Comparison of ENCODE assay signal across 1 cellular context in the genomic region with DNA sequence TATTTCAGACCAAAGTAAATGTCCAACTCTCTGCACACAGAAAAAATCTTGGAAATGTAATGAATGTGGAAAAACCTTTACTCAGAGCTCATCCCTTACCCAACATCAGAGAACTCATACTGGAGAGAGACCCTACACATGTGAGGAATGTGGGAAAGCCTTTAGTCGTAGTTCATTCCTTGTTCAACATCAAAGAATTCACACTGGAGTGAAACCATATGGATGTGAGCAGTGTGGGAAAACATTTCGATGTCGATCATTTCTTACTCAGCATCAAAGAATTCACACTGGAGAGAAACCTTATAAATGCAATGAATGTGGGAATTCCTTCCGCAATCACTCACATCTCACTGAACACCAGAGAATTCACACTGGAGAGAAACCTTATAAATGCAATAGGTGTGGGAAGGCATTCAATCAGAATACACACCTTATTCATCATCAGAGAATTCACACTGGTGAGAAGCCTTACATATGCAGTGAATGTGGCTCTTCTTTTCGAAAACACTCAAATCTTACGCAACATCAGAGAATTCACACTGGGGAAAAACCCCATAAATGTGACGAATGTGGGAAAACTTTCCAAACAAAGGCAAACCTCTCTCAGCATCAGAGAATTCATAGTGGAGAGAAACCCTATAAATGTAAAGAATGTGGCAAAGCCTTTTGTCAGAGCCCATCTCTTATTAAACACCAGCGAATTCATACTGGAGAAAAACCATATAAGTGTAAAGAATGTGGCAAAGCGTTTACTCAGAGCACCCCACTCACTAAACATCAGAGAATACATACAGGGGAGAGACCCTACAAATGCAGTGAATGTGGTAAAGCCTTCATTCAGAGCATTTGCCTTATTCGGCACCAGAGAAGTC.
A peak's percentile ranks its signal among the peaks of the same experiment; 100 is the strongest.
TF ChIP-seq lines count a peak whose summit lies in the region.

No MANE protein-coding gene starts in this region.

TF ChIP-seq in K562, 482 proteins besides CTCF, POLR2A, EP300 and RAD21 (continues in another document):
- TF ChIP-seq, protein P1, sequence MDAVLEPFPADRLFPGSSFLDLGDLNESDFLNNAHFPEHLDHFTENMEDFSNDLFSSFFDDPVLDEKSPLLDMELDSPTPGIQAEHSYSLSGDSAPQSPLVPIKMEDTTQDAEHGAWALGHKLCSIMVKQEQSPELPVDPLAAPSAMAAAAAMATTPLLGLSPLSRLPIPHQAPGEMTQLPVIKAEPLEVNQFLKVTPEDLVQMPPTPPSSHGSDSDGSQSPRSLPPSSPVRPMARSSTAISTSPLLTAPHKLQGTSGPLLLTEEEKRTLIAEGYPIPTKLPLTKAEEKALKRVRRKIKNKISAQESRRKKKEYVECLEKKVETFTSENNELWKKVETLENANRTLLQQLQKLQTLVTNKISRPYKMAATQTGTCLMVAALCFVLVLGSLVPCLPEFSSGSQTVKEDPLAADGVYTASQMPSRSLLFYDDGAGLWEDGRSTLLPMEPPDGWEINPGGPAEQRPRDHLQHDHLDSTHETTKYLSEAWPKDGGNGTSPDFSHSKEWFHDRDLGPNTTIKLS (IDR thresholded peaks at IDR 0.05; ENCODE audit: borderline replicate concordance, low read depth): no peak
- TF ChIP-seq, protein P2, sequence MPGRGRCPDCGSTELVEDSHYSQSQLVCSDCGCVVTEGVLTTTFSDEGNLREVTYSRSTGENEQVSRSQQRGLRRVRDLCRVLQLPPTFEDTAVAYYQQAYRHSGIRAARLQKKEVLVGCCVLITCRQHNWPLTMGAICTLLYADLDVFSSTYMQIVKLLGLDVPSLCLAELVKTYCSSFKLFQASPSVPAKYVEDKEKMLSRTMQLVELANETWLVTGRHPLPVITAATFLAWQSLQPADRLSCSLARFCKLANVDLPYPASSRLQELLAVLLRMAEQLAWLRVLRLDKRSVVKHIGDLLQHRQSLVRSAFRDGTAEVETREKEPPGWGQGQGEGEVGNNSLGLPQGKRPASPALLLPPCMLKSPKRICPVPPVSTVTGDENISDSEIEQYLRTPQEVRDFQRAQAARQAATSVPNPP (IDR thresholded peaks at IDR 0.05; ENCODE audit: borderline replicate concordance, insufficient read depth, insufficient read length): no peak
- TF ChIP-seq, protein P3, sequence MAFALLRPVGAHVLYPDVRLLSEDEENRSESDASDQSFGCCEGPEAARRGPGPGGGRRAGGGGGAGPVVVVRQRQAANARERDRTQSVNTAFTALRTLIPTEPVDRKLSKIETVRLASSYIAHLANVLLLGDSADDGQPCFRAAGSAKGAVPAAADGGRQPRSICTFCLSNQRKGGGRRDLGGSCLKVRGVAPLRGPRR (CRISPR knock-in tag; IDR thresholded peaks at IDR 0.05): no peak
- TF ChIP-seq RBM34 (IDR thresholded peaks at IDR 0.05; ENCODE audit: borderline replicate concordance, insufficient read depth, low read length): no peak
- TF ChIP-seq, protein P4, sequence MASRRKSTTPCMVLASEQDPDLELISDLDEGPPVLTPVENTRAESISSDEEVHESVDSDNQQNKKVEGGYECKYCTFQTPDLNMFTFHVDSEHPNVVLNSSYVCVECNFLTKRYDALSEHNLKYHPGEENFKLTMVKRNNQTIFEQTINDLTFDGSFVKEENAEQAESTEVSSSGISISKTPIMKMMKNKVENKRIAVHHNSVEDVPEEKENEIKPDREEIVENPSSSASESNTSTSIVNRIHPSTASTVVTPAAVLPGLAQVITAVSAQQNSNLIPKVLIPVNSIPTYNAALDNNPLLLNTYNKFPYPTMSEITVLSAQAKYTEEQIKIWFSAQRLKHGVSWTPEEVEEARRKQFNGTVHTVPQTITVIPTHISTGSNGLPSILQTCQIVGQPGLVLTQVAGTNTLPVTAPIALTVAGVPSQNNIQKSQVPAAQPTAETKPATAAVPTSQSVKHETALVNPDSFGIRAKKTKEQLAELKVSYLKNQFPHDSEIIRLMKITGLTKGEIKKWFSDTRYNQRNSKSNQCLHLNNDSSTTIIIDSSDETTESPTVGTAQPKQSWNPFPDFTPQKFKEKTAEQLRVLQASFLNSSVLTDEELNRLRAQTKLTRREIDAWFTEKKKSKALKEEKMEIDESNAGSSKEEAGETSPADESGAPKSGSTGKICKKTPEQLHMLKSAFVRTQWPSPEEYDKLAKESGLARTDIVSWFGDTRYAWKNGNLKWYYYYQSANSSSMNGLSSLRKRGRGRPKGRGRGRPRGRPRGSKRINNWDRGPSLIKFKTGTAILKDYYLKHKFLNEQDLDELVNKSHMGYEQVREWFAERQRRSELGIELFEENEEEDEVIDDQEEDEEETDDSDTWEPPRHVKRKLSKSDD (conservative IDR thresholded peaks at IDR 0.05; ENCODE audit: low read length): no peak
- TF ChIP-seq ESRRA (IDR thresholded peaks at IDR 0.05; ENCODE audit: borderline replicate concordance, low read depth): no peak
- TF ChIP-seq, protein P5, sequence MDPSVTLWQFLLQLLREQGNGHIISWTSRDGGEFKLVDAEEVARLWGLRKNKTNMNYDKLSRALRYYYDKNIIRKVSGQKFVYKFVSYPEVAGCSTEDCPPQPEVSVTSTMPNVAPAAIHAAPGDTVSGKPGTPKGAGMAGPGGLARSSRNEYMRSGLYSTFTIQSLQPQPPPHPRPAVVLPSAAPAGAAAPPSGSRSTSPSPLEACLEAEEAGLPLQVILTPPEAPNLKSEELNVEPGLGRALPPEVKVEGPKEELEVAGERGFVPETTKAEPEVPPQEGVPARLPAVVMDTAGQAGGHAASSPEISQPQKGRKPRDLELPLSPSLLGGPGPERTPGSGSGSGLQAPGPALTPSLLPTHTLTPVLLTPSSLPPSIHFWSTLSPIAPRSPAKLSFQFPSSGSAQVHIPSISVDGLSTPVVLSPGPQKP (CRISPR knock-in tag; IDR thresholded peaks at IDR 0.05): no peak
- TF ChIP-seq YBX1 (IDR thresholded peaks at IDR 0.05): no peak
- no peak for TF ChIP-seq MED1 (CRISPR knock-in tag; IDR thresholded peaks at IDR 0.05; ENCODE audit: borderline replicate concordance)
- TF ChIP-seq TCF7L2 (IDR thresholded peaks at IDR 0.05; ENCODE audit: low read depth, low read length): no peak
- no peak for TF ChIP-seq FOXK2 (conservative IDR thresholded peaks at IDR 0.05 in 1 of 2, IDR thresholded peaks at IDR 0.05 in 1 of 2; ENCODE audit: low read depth in 2 of 2)
- TF ChIP-seq STAG1 (CRISPR knock-in tag; IDR thresholded peaks at IDR 0.05; ENCODE audit: borderline replicate concordance): no peak
- TF ChIP-seq, protein P6, sequence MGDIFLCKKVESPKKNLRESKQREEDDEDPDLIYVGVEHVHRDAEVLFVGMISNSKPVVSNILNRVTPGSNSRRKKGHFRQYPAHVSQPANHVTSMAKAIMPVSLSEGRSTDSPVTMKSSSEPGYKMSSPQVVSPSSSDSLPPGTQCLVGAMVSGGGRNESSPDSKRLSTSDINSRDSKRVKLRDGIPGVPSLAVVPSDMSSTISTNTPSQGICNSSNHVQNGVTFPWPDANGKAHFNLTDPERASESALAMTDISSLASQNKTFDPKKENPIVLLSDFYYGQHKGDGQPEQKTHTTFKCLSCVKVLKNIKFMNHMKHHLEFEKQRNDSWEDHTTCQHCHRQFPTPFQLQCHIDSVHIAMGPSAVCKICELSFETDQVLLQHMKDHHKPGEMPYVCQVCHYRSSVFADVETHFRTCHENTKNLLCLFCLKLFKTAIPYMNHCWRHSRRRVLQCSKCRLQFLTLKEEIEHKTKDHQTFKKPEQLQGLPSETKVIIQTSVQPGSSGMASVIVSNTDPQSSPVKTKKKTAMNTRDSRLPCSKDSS (IDR thresholded peaks at IDR 0.05; ENCODE audit: low read depth, partially characterized antibody): peak; percentile 28
- no peak for TF ChIP-seq CSDE1 (IDR thresholded peaks at IDR 0.05)
- TF ChIP-seq CBX3 (IDR thresholded peaks at IDR 0.05; ENCODE audit: borderline replicate concordance in 1 of 2, low read length in 2 of 2): peak in 1 of 2 experiments; percentile 46; a peak in 2 of 3 replicates
- no peak for TF ChIP-seq KAT2B (IDR thresholded peaks at IDR 0.05; ENCODE audit: low read depth, low read length)
- TF ChIP-seq SREBF1 (IDR thresholded peaks at IDR 0.05; ENCODE audit: borderline replicate concordance, low read depth, low read length): no peak
- TF ChIP-seq, protein P7, sequence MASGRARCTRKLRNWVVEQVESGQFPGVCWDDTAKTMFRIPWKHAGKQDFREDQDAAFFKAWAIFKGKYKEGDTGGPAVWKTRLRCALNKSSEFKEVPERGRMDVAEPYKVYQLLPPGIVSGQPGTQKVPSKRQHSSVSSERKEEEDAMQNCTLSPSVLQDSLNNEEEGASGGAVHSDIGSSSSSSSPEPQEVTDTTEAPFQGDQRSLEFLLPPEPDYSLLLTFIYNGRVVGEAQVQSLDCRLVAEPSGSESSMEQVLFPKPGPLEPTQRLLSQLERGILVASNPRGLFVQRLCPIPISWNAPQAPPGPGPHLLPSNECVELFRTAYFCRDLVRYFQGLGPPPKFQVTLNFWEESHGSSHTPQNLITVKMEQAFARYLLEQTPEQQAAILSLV (tag; IDR thresholded peaks at IDR 0.05): no peak
- TF ChIP-seq ZC3H8 (IDR thresholded peaks at IDR 0.05): no peak
- TF ChIP-seq TARDBP (IDR thresholded peaks at IDR 0.05): no peak
- no peak for TF ChIP-seq ELF2 (CRISPR knock-in tag; IDR thresholded peaks at IDR 0.05)
- no peak for TF ChIP-seq ZNF174 (CRISPR knock-in tag; IDR thresholded peaks at IDR 0.05)
- TF ChIP-seq XRCC3 (IDR thresholded peaks at IDR 0.05): 0 out of 2 replicates have a peak, but pooled peaks have one; percentile 25
- TF ChIP-seq HEY1 (CRISPR knock-in tag; IDR thresholded peaks at IDR 0.05; ENCODE audit: borderline replicate concordance): no peak
- TF ChIP-seq ZKSCAN3 (CRISPR knock-in tag; IDR thresholded peaks at IDR 0.05): no peak
- TF ChIP-seq, protein P8, sequence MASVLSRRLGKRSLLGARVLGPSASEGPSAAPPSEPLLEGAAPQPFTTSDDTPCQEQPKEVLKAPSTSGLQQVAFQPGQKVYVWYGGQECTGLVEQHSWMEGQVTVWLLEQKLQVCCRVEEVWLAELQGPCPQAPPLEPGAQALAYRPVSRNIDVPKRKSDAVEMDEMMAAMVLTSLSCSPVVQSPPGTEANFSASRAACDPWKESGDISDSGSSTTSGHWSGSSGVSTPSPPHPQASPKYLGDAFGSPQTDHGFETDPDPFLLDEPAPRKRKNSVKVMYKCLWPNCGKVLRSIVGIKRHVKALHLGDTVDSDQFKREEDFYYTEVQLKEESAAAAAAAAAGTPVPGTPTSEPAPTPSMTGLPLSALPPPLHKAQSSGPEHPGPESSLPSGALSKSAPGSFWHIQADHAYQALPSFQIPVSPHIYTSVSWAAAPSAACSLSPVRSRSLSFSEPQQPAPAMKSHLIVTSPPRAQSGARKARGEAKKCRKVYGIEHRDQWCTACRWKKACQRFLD (CRISPR knock-in tag; IDR thresholded peaks at IDR 0.05): no peak
- TF ChIP-seq, protein P9, sequence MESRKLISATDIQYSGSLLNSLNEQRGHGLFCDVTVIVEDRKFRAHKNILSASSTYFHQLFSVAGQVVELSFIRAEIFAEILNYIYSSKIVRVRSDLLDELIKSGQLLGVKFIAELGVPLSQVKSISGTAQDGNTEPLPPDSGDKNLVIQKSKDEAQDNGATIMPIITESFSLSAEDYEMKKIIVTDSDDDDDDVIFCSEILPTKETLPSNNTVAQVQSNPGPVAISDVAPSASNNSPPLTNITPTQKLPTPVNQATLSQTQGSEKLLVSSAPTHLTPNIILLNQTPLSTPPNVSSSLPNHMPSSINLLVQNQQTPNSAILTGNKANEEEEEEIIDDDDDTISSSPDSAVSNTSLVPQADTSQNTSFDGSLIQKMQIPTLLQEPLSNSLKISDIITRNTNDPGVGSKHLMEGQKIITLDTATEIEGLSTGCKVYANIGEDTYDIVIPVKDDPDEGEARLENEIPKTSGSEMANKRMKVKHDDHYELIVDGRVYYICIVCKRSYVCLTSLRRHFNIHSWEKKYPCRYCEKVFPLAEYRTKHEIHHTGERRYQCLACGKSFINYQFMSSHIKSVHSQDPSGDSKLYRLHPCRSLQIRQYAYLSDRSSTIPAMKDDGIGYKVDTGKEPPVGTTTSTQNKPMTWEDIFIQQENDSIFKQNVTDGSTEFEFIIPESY (CRISPR knock-in tag; IDR thresholded peaks at IDR 0.05): no peak
- TF ChIP-seq EGR1 (conservative IDR thresholded peaks at IDR 0.05): no peak
- TF ChIP-seq FOS (IDR thresholded peaks at IDR 0.05; ENCODE audit: extremely low read depth, insufficient read length): no peak
- TF ChIP-seq, protein P10, sequence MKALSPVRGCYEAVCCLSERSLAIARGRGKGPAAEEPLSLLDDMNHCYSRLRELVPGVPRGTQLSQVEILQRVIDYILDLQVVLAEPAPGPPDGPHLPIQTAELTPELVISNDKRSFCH (CRISPR knock-in tag; IDR thresholded peaks at IDR 0.05): no peak
- TF ChIP-seq, protein P10 (tag; IDR thresholded peaks at IDR 0.05): no peak
- TF ChIP-seq CEBPB (tag; IDR thresholded peaks at IDR 0.05): peak; percentile 75
- TF ChIP-seq ZNF274 (IDR thresholded peaks at IDR 0.05; ENCODE audit: borderline replicate concordance, low read depth, low read length): peak; percentile 98
- TF ChIP-seq ZFPM2 (CRISPR knock-in tag; IDR thresholded peaks at IDR 0.05): no peak
- TF ChIP-seq, protein P11, sequence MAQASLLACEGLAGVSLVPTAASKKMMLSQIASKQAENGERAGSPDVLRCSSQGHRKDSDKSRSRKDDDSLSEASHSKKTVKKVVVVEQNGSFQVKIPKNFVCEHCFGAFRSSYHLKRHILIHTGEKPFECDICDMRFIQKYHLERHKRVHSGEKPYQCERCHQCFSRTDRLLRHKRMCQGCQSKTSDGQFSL (CRISPR knock-in tag; IDR thresholded peaks at IDR 0.05): no peak
- TF ChIP-seq, protein P11 (tag; IDR thresholded peaks at IDR 0.05): no peak
- no peak for TF ChIP-seq FOXJ2 (tag; IDR thresholded peaks at IDR 0.05)
- no peak for TF ChIP-seq HNRNPL (IDR thresholded peaks at IDR 0.05; ENCODE audit: low read depth, low read length)
- TF ChIP-seq GABPB2 (CRISPR knock-in tag; conservative IDR thresholded peaks at IDR 0.05): no peak
- no peak for TF ChIP-seq SIN3B (IDR thresholded peaks at IDR 0.05; ENCODE audit: low read depth)
- no peak for TF ChIP-seq SRSF1 (IDR thresholded peaks at IDR 0.05; ENCODE audit: low read depth, low read length)
- TF ChIP-seq PHF21A (IDR thresholded peaks at IDR 0.05; ENCODE audit: borderline replicate concordance, low read depth): no peak
- TF ChIP-seq SMAD2 (IDR thresholded peaks at IDR 0.05; ENCODE audit: low read depth, low read length): no peak
- no peak for TF ChIP-seq CHD1 (IDR thresholded peaks at IDR 0.05; ENCODE audit: low read length)
- TF ChIP-seq CEBPG (CRISPR knock-in tag; IDR thresholded peaks at IDR 0.05): no peak
- TF ChIP-seq CEBPG (tag; conservative IDR thresholded peaks at IDR 0.05 in 1 of 2, IDR thresholded peaks at IDR 0.05 in 1 of 2): peak; percentile 53 to 69
- TF ChIP-seq ZNF75A (CRISPR knock-in tag; IDR thresholded peaks at IDR 0.05): peak; percentile 89
- no peak for TF ChIP-seq KAT7 (CRISPR knock-in tag; IDR thresholded peaks at IDR 0.05; ENCODE audit: borderline replicate concordance)
- TF ChIP-seq MCM7 (IDR thresholded peaks at IDR 0.05): no peak
- no peak for TF ChIP-seq ERF (CRISPR knock-in tag; IDR thresholded peaks at IDR 0.05)
- TF ChIP-seq ZZZ3 (IDR thresholded peaks at IDR 0.05): no peak
- no peak for TF ChIP-seq ELF4 (CRISPR knock-in tag; IDR thresholded peaks at IDR 0.05)
- TF ChIP-seq TRIM28 (IDR thresholded peaks at IDR 0.05): peak; percentile 91
- no peak for TF ChIP-seq PTBP1 (IDR thresholded peaks at IDR 0.05; ENCODE audit: low read depth, low read length)
- no peak for TF ChIP-seq TEAD1 (CRISPR knock-in tag; IDR thresholded peaks at IDR 0.05)
